ENCODE assay signal across 26 cellular contexts in genomic region chr1:179785025-179785424, GRCh38. TPM values are rescaled to one million over a fixed set of nuclear protein-coding genes. Genes with fewer than 3 reads are reported as not detected.
DNase-seq lines count a peak whose midpoint lies in the region; TF ChIP-seq lines count a peak whose summit lies in the region.
"Had no signal": no experiment of that assay in that cellular context is flagged by ENCODE, and none has a peak within 500 bp of the region (broad histone marks: within the 10 kb centered on the region; RNA-seq: fewer than 3 reads in every experiment).

No MANE protein-coding gene starts in this region.

- H3K27ac Mint-ChIP-seq in neural progenitor cell = peak overlapping the region; percentile 68
- H3K27ac Mint-ChIP-seq in CD8-positive, alpha-beta memory T cell = no peak overlapping the region
- H3K27ac Mint-ChIP-seq: activated CD4-positive, alpha-beta T cell treated with anti-CD3 and anti-CD28 coated beads, Interleukin-2, amount 10 ng/mL, durations not matched to agents 24 days and 14 days; activated naive CD4-positive, alpha-beta T cell treated with anti-CD3 and anti-CD28 coated beads for 36 hours; stimulated activated memory B cell treated with anti-CD40 and anti-IgM and Interleukin-4, amounts not matched to agents 10 μg/mL and 1 μg/mL and 100 μg/mL, for 72 hours had no signal

- no peaks in the 10 kb centered on the region for H3K36me3 ChIP-seq in neural progenitor cell
- H3K36me3 ChIP-seq in CD8-positive, alpha-beta memory T cell (ENCODE audit: insufficient read depth, low read length) = no peaks in the 10 kb centered on the region
- H3K36me3 ChIP-seq: cardiac muscle cell, esophagus squamous epithelium, lower lobe of right lung, spleen, thoracic aorta, WERI-Rb-1 had no signal

- POLR2A ChIA-PET in CD8-positive, alpha-beta memory T cell (lab: Charles Lee) = no interaction called here

- no peak for TF ChIP-seq CTCF in neural progenitor cell (IDR thresholded peaks at IDR 0.05)

- DNase-seq in Daoy (ENCODE audit: low read depth) (peak; percentile 16), NCI-H69 (lab: John Stamatoyannopoulos, UW) (peak; percentile 56), fibroblast of peridontal ligament (ENCODE audit: extremely low read depth) (peak; percentile 5), neural progenitor cell (ENCODE audit: low spot score) (no peak), NCI-H345 treated with DMSO at 0.1 percent for 48 hours (lab: John Stamatoyannopoulos, UW; ENCODE audit: unreplicated experiment) (no peak), HuH-7.5 (ENCODE audit: low spot score) (no peak), H4 (ENCODE audit: low spot score) (no peak)
- DNase-seq in CD8-positive, alpha-beta memory T cell = no peak
- DNase-seq: activated CD4-positive, alpha-beta T cell treated with anti-CD3 and anti-CD28 coated beads, Interleukin-2, amount 10 ng/mL, durations not matched to agents 24 days and 14 days; activated naive CD4-positive, alpha-beta T cell treated with anti-CD3 and anti-CD28 coated beads for 36 hours; C1 segment of cervical spinal cord; cortex of kidney; esophagus squamous epithelium; lower lobe of right lung; NCI-H1092; NCI-H187 treated with DMSO at 0.1 percent for 48 hours; NCI-H510A treated with DMSO at 0.1 percent for 48 hours; spleen; stimulated activated CD4-positive, alpha-beta T cell treated with anti-CD3 and anti-CD28 coated beads, Interleukin-2, amount 100 ng/mL, for 48 hours; WERI-Rb-1 had no signal

- H4K20me1 ChIP-seq in neural progenitor cell (ENCODE audit: low read depth) = no peaks in the 10 kb centered on the region

- no peak overlapping the region for H3K4me2 ChIP-seq in neural progenitor cell

- no peaks in the 10 kb centered on the region for H3F3A ChIP-seq in neural progenitor cell (ENCODE audit: low read depth)

- H3K9me3 ChIP-seq in neural progenitor cell (ENCODE audit: low read depth) = no peaks in the 10 kb centered on the region
- H3K9me3 ChIP-seq in CD8-positive, alpha-beta memory T cell (ENCODE audit: low read length) = no peaks in the 10 kb centered on the region
- H3K9me3 ChIP-seq: esophagus squamous epithelium, lower lobe of right lung, spleen, thoracic aorta had no signal

- H3K9ac ChIP-seq in neural progenitor cell = no peak overlapping the region

- CTCF ChIA-PET in CD8-positive, alpha-beta memory T cell (lab: Charles Lee) = interaction anchor here (1.0 kb wide), 1 partner anchor 30 kb away, joined by 3 read pairs; no protein-coding TSS in a partner anchor

- no peaks in the 10 kb centered on the region for H3K79me2 ChIP-seq in neural progenitor cell (ENCODE audit: low read depth)

- H3K4me3 Mint-ChIP-seq in neural progenitor cell = no peak overlapping the region
- H3K4me3 Mint-ChIP-seq in CD8-positive, alpha-beta memory T cell = no peak overlapping the region
- H3K4me3 Mint-ChIP-seq: activated CD4-positive, alpha-beta T cell treated with anti-CD3 and anti-CD28 coated beads, Interleukin-2, amount 10 ng/mL, durations not matched to agents 24 days and 14 days; activated naive CD4-positive, alpha-beta T cell treated with anti-CD3 and anti-CD28 coated beads for 36 hours; stimulated activated memory B cell treated with anti-CD40 and anti-IgM and Interleukin-4, amounts not matched to agents 10 μg/mL and 1 μg/mL and 100 μg/mL, for 72 hours had no signal

- H3K27me3 ChIP-seq in neural progenitor cell = no peaks in the 10 kb centered on the region
- H3K27me3 ChIP-seq in CD8-positive, alpha-beta memory T cell (ENCODE audit: insufficient read depth, low read length, poor library complexity, severe bottlenecking) = peaks cover 4% of the 10 kb centered on the region
- H3K27me3 ChIP-seq: cardiac muscle cell, esophagus squamous epithelium, spleen had no signal

- H3K9me3 Mint-ChIP-seq in neural progenitor cell = no peaks in the 10 kb centered on the region
- H3K9me3 Mint-ChIP-seq in CD8-positive, alpha-beta memory T cell = no peaks in the 10 kb centered on the region
- H3K9me3 Mint-ChIP-seq: activated CD4-positive, alpha-beta T cell treated with anti-CD3 and anti-CD28 coated beads, Interleukin-2, amount 10 ng/mL, durations not matched to agents 24 days and 14 days; activated naive CD4-positive, alpha-beta T cell treated with anti-CD3 and anti-CD28 coated beads for 36 hours; stimulated activated memory B cell treated with anti-CD40 and anti-IgM and Interleukin-4, amounts not matched to agents 10 μg/mL and 1 μg/mL and 100 μg/mL, for 72 hours had no signal

- no peaks in the 10 kb centered on the region for H3K27me3 Mint-ChIP-seq in neural progenitor cell (ENCODE audit: insufficient read depth, low read depth)
- H3K27me3 Mint-ChIP-seq in CD8-positive, alpha-beta memory T cell = peaks cover 12 to 27% of the 10 kb centered on the region in 2 donors

- H3K36me3 Mint-ChIP-seq in neural progenitor cell = no peaks in the 10 kb centered on the region
- H3K36me3 Mint-ChIP-seq in CD8-positive, alpha-beta memory T cell = no peaks in the 10 kb centered on the region
- H3K36me3 Mint-ChIP-seq: stimulated activated memory B cell treated with anti-CD40 and anti-IgM and Interleukin-4, amounts not matched to agents 10 μg/mL and 1 μg/mL and 100 μg/mL, for 72 hours had no signal

- no peak overlapping the region for H2AFZ ChIP-seq in neural progenitor cell (replicated peaks)

- H3K27ac ChIP-seq in neural progenitor cell = no peak overlapping the region
- no peak overlapping the region for H3K27ac ChIP-seq in CD8-positive, alpha-beta memory T cell (ENCODE audit: low read depth, low read length)
- H3K27ac ChIP-seq: cardiac muscle cell, lower lobe of right lung, RWPE1, spleen, thoracic aorta, WERI-Rb-1 had no signal

- peaks cover 19% of the 10 kb centered on the region for H3K4me1 Mint-ChIP-seq in neural progenitor cell
- H3K4me1 Mint-ChIP-seq in CD8-positive, alpha-beta memory T cell = no peaks in the 10 kb centered on the region
- H3K4me1 Mint-ChIP-seq: activated CD4-positive, alpha-beta T cell treated with anti-CD3 and anti-CD28 coated beads, Interleukin-2, amount 10 ng/mL, durations not matched to agents 24 days and 14 days; stimulated activated memory B cell treated with anti-CD40 and anti-IgM and Interleukin-4, amounts not matched to agents 10 μg/mL and 1 μg/mL and 100 μg/mL, for 72 hours had no signal

- no peak overlapping the region for H3K4me3 ChIP-seq in neural progenitor cell
- no peak overlapping the region for H3K4me3 ChIP-seq in CD8-positive, alpha-beta memory T cell (ENCODE audit: low read length)
- H3K4me3 ChIP-seq: cardiac muscle cell, esophagus squamous epithelium, lower lobe of right lung, spleen, thoracic aorta had no signal

- peaks cover 5% of the 10 kb centered on the region for H3K4me1 ChIP-seq in neural progenitor cell
- no peaks in the 10 kb centered on the region for H3K4me1 ChIP-seq in CD8-positive, alpha-beta memory T cell (ENCODE audit: insufficient read depth, low read length)
- H3K4me1 ChIP-seq: esophagus squamous epithelium, lower lobe of right lung, spleen had no signal

RNA-seq across cellular contexts. Expression of gene FAM163A, which starts 41.9 kb away (rescaled TPM):
- 0.06 TPM in 1 of 2 replicates, not detected in the other for total RNA-seq in Daoy (2014; rRNA removed; shearing (Covaris generic))
- total RNA-seq in neural progenitor cell (ENCODE audit: low replicate concordance) = 0.11 and 0.40 TPM in 2 replicates
- total RNA-seq in H4 (2014; rRNA removed; shearing (Covaris generic)) = not detected in 2 replicates
- not detected for total RNA-seq in CD8-positive, alpha-beta memory T cell
- not detected for polyA plus RNA-seq in CD8-positive, alpha-beta memory T cell
- total RNA-seq: activated CD4-positive, alpha-beta T cell treated with anti-CD3 and anti-CD28 coated beads, Interleukin-2, amount 10 ng/mL, durations not matched to agents 24 days and 14 days; esophagus squamous epithelium; lower lobe of right lung; thoracic aorta had no signal
- polyA plus RNA-seq: AG04450, keratinocyte had no signal

Comparison
In these comparisons a context has a peak if more than half of its experiments do, and no peak if none do; other contexts are left out.
1. DNase-seq: peak in Daoy (single experiment), NCI-H69 (single experiment) and fibroblast of peridontal ligament (single experiment); none in neural progenitor cell (single experiment), NCI-H345 treated with DMSO at 0.1 percent for 48 hours (single experiment), HuH-7.5 (single experiment), H4 (single experiment) and CD8-positive, alpha-beta memory T cell (0 of 5).